24 cellular contexts compared by ENCODE assay signal in genomic region chr12:90428474-90428873, GRCh38.
"Had no signal": no experiment of that assay in that cellular context is flagged by ENCODE, and none has a peak within 500 bp of the region (broad histone marks: within the 10 kb centered on the region; RNA-seq: fewer than 3 reads in every experiment).

No MANE protein-coding gene starts in this region.

- H3K9me3 ChIP-seq: mucosa of descending colon, neutrophil, pancreas, right lobe of liver, transverse colon, upper lobe of right lung, uterus had no signal

- H3K27ac Mint-ChIP-seq: effector memory CD8-positive, alpha-beta T cell; immature natural killer cell; mesothelial cell of epicardium; naive B cell; natural killer cell treated with Interleukin-12 subunit alpha and Interleukin-12 subunit beta and Interleukin-15 and Interleukin-18, amount 100 ng/mL, for 72 hours; stimulated activated effector memory CD8-positive, alpha-beta T cell treated with anti-CD3 and anti-CD28 coated beads, Interleukin-12 subunit alpha, Interleukin-12 subunit beta, amount 100 ng/mL, for 72 hours had no signal

- H3K27me3 ChIP-seq: foreskin keratinocyte, neutrophil, pancreas, right lobe of liver, transverse colon, upper lobe of right lung, uterus had no signal

- DNase-seq: cortex of kidney; effector memory CD8-positive, alpha-beta T cell; erythroblast; foreskin keratinocyte; immature natural killer cell; islet precursor cell; kidney glomerular epithelial cell; mesenchymal stem cell; mucosa of descending colon; naive B cell; pancreas; retina; right lobe of liver; stimulated activated CD4-positive, alpha-beta T cell treated with anti-CD3 and anti-CD28 coated beads, Interleukin-2, amount 100 ng/mL, for 24 hours; stimulated activated CD4-positive, alpha-beta T cell treated with anti-CD3 and anti-CD28 coated beads, Interleukin-4, amount 100 ng/mL, for 24 hours; stimulated activated naive CD8-positive, alpha-beta T cell treated with anti-CD3 and anti-CD28 coated beads, Interleukin-15, Interleukin-2, amounts not matched to agents 100 U/mL and 50 U/mL, for 24 hours; transverse colon; upper lobe of right lung; uterus had no signal

- H3K4me3 Mint-ChIP-seq: effector memory CD8-positive, alpha-beta T cell; immature natural killer cell; mesothelial cell of epicardium; naive B cell; natural killer cell treated with Interleukin-12 subunit alpha and Interleukin-12 subunit beta and Interleukin-15 and Interleukin-18, amount 100 ng/mL, for 72 hours; neural crest cell; stimulated activated effector memory CD8-positive, alpha-beta T cell treated with anti-CD3 and anti-CD28 coated beads, Interleukin-12 subunit alpha, Interleukin-12 subunit beta, amount 100 ng/mL, for 72 hours had no signal

- H3K36me3 Mint-ChIP-seq: immature natural killer cell; mesothelial cell of epicardium; naive B cell; natural killer cell treated with Interleukin-12 subunit alpha and Interleukin-12 subunit beta and Interleukin-15 and Interleukin-18, amount 100 ng/mL, for 72 hours; stimulated activated effector memory CD8-positive, alpha-beta T cell treated with anti-CD3 and anti-CD28 coated beads, Interleukin-12 subunit alpha, Interleukin-12 subunit beta, amount 100 ng/mL, for 72 hours had no signal

- H3K4me1 Mint-ChIP-seq: immature natural killer cell; naive B cell; neural crest cell; stimulated activated effector memory CD8-positive, alpha-beta T cell treated with anti-CD3 and anti-CD28 coated beads, Interleukin-12 subunit alpha, Interleukin-12 subunit beta, amount 100 ng/mL, for 72 hours had no signal

- ATAC-seq: effector memory CD8-positive, alpha-beta T cell; foreskin keratinocyte; mucosa of descending colon; natural killer cell treated with Interleukin-12 subunit alpha and Interleukin-12 subunit beta and Interleukin-15 and Interleukin-18, amount 100 ng/mL, for 72 hours; pancreas; right lobe of liver; upper lobe of right lung had no signal

- H3K4me1 ChIP-seq: foreskin keratinocyte, pancreas, right lobe of liver, transverse colon, upper lobe of right lung, uterus had no signal

- H3K36me3 ChIP-seq: neutrophil, pancreas, right lobe of liver, transverse colon, upper lobe of right lung, uterus had no signal

- H3K4me3 ChIP-seq: mucosa of descending colon, pancreas, right lobe of liver, transverse colon, upper lobe of right lung, uterus had no signal

- H3K9me3 Mint-ChIP-seq: effector memory CD8-positive, alpha-beta T cell; naive B cell; neural crest cell; stimulated activated effector memory CD8-positive, alpha-beta T cell treated with anti-CD3 and anti-CD28 coated beads, Interleukin-12 subunit alpha, Interleukin-12 subunit beta, amount 100 ng/mL, for 72 hours had no signal

- H3K27me3 Mint-ChIP-seq: effector memory CD8-positive, alpha-beta T cell; naive B cell; natural killer cell treated with Interleukin-12 subunit alpha and Interleukin-12 subunit beta and Interleukin-15 and Interleukin-18, amount 100 ng/mL, for 72 hours had no signal

- H3K27ac ChIP-seq: foreskin keratinocyte, neutrophil, pancreas, right lobe of liver, transverse colon, upper lobe of right lung, uterus had no signal
